In the genomic region with DNA sequence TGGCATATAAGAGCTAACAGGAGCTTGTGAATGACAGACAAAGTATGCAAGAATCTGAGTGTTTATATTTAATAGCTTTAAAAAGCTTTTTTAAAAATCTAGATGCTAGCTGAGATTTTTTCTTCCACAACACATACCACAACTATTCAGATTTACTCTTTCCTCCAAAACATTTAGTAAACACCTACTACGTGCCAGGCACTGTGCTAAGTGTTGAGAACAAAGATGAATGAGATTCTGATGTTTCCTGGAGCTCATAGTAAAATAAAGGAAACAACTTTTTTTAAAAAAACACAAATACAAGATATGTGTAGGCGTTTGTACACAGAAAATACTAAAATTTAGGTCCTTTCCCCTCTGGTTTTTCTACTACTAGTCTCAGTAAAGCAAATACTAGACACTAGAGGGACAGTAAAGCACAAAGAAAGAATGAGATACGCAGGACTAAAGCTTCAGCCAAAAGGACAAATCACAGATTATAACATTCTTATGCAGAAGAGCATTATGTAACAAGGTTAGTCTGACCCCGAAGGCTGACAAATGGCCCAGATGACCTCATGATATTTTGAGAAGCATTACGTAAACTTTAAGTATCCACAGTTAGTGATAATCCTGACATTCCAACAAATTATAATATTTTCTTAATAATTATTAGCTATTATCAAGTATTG, we compare ENCODE assay signal across 1 cellular context.
TF ChIP-seq lines count a peak whose summit lies in the region.

No MANE protein-coding gene starts in this region.

TF ChIP-seq in WTC11, 78 proteins besides CTCF, POLR2A, EP300 and RAD21 (continued from another document):
- TF ChIP-seq, protein P1, sequence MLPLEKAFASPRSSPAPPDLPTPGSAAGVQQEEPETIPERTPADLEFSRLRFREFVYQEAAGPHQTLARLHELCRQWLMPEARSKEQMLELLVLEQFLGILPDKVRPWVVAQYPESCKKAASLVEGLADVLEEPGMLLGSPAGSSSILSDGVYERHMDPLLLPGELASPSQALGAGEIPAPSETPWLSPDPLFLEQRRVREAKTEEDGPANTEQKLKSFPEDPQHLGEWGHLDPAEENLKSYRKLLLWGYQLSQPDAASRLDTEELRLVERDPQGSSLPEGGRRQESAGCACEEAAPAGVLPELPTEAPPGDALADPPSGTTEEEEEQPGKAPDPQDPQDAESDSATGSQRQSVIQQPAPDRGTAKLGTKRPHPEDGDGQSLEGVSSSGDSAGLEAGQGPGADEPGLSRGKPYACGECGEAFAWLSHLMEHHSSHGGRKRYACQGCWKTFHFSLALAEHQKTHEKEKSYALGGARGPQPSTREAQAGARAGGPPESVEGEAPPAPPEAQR (CRISPR knock-in tag; IDR thresholded peaks at IDR 0.05): no peak
- TF ChIP-seq ZNF425 (CRISPR knock-in tag; conservative IDR thresholded peaks at IDR 0.05) (no peak), TCF7 (CRISPR knock-in tag; IDR thresholded peaks at IDR 0.05; ENCODE audit: low read depth) (no peak), NFATC4 (CRISPR knock-in tag; IDR thresholded peaks at IDR 0.05) (no peak), RORB (CRISPR knock-in tag; IDR thresholded peaks at IDR 0.05) (no peak)
- TF ChIP-seq, protein P2, sequence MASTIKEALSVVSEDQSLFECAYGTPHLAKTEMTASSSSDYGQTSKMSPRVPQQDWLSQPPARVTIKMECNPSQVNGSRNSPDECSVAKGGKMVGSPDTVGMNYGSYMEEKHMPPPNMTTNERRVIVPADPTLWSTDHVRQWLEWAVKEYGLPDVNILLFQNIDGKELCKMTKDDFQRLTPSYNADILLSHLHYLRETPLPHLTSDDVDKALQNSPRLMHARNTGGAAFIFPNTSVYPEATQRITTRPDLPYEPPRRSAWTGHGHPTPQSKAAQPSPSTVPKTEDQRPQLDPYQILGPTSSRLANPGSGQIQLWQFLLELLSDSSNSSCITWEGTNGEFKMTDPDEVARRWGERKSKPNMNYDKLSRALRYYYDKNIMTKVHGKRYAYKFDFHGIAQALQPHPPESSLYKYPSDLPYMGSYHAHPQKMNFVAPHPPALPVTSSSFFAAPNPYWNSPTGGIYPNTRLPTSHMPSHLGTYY (CRISPR knock-in tag; IDR thresholded peaks at IDR 0.05): no peak
